In genomic region chr6:6884193-6884627, GRCh38 we compare ENCODE assay signal across 1 cellular context.
A peak's percentile ranks its signal among the peaks of the same experiment; 100 is the strongest.
TF ChIP-seq lines count a peak whose summit lies in the region.

No MANE protein-coding gene starts in this region.

TF ChIP-seq in K562, 482 proteins besides CTCF, POLR2A, EP300 and RAD21 (continued from another document):
- TF ChIP-seq KDM1A (IDR thresholded peaks at IDR 0.05), result 0 out of 4 replicates have a peak, but pooled peaks of 1 of the 2 experiments have one; percentile 5
- TF ChIP-seq FOXP1 (CRISPR knock-in tag; IDR thresholded peaks at IDR 0.05), result no peak
- no peak for TF ChIP-seq STAT5B (CRISPR knock-in tag; IDR thresholded peaks at IDR 0.05)
- TF ChIP-seq DPF2 (IDR thresholded peaks at IDR 0.05), result 0 out of 2 replicates have a peak, but pooled peaks have one; percentile 25
- no peak for TF ChIP-seq ARID4B (CRISPR knock-in tag; IDR thresholded peaks at IDR 0.05)
- 0 out of 2 replicates have a peak, but pooled peaks have one; percentile 11 for TF ChIP-seq STAT5A (IDR thresholded peaks at IDR 0.05; ENCODE audit: borderline replicate concordance, low read length)
- TF ChIP-seq GTF2A2 (tag; IDR thresholded peaks at IDR 0.05), result no peak
- TF ChIP-seq NFATC3 (IDR thresholded peaks at IDR 0.05), result no peak
- no peak for TF ChIP-seq TAL1 (IDR thresholded peaks at IDR 0.05)
- no peak for TF ChIP-seq CGGBP1 (CRISPR knock-in tag; IDR thresholded peaks at IDR 0.05)
- peak; percentile 40; the same call in 1 of the 2 replicates for TF ChIP-seq JUND (IDR thresholded peaks at IDR 0.05; ENCODE audit: borderline replicate concordance, low read depth, low read length)
- TF ChIP-seq JUND (tag; IDR thresholded peaks at IDR 0.05; ENCODE audit: borderline replicate concordance, low read depth, low read length), result peak; percentile 61; the same call in 2 of the 3 replicates
- no peak for TF ChIP-seq NR2F6 (CRISPR knock-in tag; IDR thresholded peaks at IDR 0.05)
- TF ChIP-seq CBFA2T2 (conservative IDR thresholded peaks at IDR 0.05), result no peak
- no peak for TF ChIP-seq ZHX1 (conservative IDR thresholded peaks at IDR 0.05; ENCODE audit: low read length)
- peak; percentile 80 for TF ChIP-seq FOSL1 (tag; conservative IDR thresholded peaks at IDR 0.05)
- peak; percentile 92 for TF ChIP-seq CEBPB (tag; IDR thresholded peaks at IDR 0.05)
- no peak for TF ChIP-seq HINFP (tag; conservative IDR thresholded peaks at IDR 0.05; ENCODE audit: low read depth)
- TF ChIP-seq CUX1 (CRISPR knock-in tag; IDR thresholded peaks at IDR 0.05), result no peak
- no peak for TF ChIP-seq MED1 (CRISPR knock-in tag; IDR thresholded peaks at IDR 0.05; ENCODE audit: borderline replicate concordance)
- TF ChIP-seq SMAD4 (CRISPR knock-in tag; conservative IDR thresholded peaks at IDR 0.05), result no peak
- TF ChIP-seq SMARCA4 (IDR thresholded peaks at IDR 0.05), result peak; percentile 28; the same call in 1 of the 2 replicates
- TF ChIP-seq EP400 (IDR thresholded peaks at IDR 0.05), result no peak
- TF ChIP-seq U2AF2 (optimal IDR thresholded peaks at IDR 0.05; ENCODE audit: low read depth, low read length), result no peak
- peak; percentile 99 for TF ChIP-seq ZBTB40 (IDR thresholded peaks at IDR 0.05)
- peak; percentile 98 for TF ChIP-seq ZBTB40 (CRISPR knock-in tag; IDR thresholded peaks at IDR 0.05)
- TF ChIP-seq GTF2F1 (IDR thresholded peaks at IDR 0.05; ENCODE audit: low read depth, low read length), result no peak
- no peak for TF ChIP-seq ZNF589 (CRISPR knock-in tag; IDR thresholded peaks at IDR 0.05; ENCODE audit: low read depth)
- TF ChIP-seq BACH1 (tag; IDR thresholded peaks at IDR 0.05), result no peak
- TF ChIP-seq VEZF1 (CRISPR knock-in tag; IDR thresholded peaks at IDR 0.05), result no peak
